Comparison of ENCODE assay signal across 19 cellular contexts in genomic region chr9:21872696-21873095, GRCh38.
"Had no signal": no experiment of that assay in that cellular context is flagged by ENCODE, and none has a peak within 500 bp of the region (broad histone marks: within the 10 kb centered on the region; RNA-seq: fewer than 3 reads in every experiment).

No MANE protein-coding gene starts in this region.

- H3K9ac ChIP-seq: parathyroid adenoma had no signal

- H3K27ac ChIP-seq: breast epithelium, gastroesophageal sphincter, neutrophil, parathyroid adenoma, thyroid gland had no signal

- H3K36me3 ChIP-seq: breast epithelium, neutrophil, thyroid gland had no signal

- FAIRE-seq: islet of Langerhans, urothelium cell line had no signal

- ATAC-seq: activated CD4-positive, CD25-positive, alpha-beta regulatory T cell treated with anti-CD3 and anti-CD28 coated beads, Interleukin-2, amount 50 U/mL, for 24 hours; activated T-helper 17 cell treated with anti-CD3 and anti-CD28 coated beads, Interleukin-2, amount 50 U/mL, for 72 hours; effector memory CD8-positive, alpha-beta T cell; gastroesophageal sphincter; naive thymus-derived CD4-positive, alpha-beta T cell; stimulated activated memory B cell treated with anti-CD40 and anti-IgM and Interleukin-4, amounts not matched to agents 10 μg/mL and 1 μg/mL and 100 μg/mL, for 72 hours had no signal

- H3K4me1 Mint-ChIP-seq: activated T-helper 17 cell treated with anti-CD3 and anti-CD28 coated beads, Interleukin-2, amount 50 U/mL, for 72 hours had no signal

- H2AFZ ChIP-seq: parathyroid adenoma had no signal

- H3K4me3 ChIP-seq: breast epithelium, gastroesophageal sphincter, thyroid gland had no signal

- H3K9me3 ChIP-seq: neutrophil, thyroid gland had no signal

- H3K27me3 ChIP-seq: breast epithelium, gastroesophageal sphincter, neutrophil, thyroid gland had no signal

- H3K4me1 ChIP-seq: breast epithelium, gastroesophageal sphincter, parathyroid adenoma, thyroid gland had no signal

- H3K27ac Mint-ChIP-seq: activated T-helper 17 cell treated with anti-CD3 and anti-CD28 coated beads, Interleukin-2, amount 50 U/mL, for 72 hours; dendritic cell treated with granulocyte-macrophage colony-stimulating factor and Interleukin-4, amounts not matched to agents 40 ng/mL and 50 ng/mL, for 4 days; effector memory CD8-positive, alpha-beta T cell; naive thymus-derived CD4-positive, alpha-beta T cell; stimulated activated memory B cell treated with anti-CD40 and anti-IgM and Interleukin-4, amounts not matched to agents 10 μg/mL and 1 μg/mL and 100 μg/mL, for 72 hours had no signal

- H3K9me3 Mint-ChIP-seq: effector memory CD8-positive, alpha-beta T cell had no signal

- DNase-seq: activated CD4-positive, alpha-beta T cell treated with anti-CD3 and anti-CD28 coated beads, Interleukin-2, amount 50 U/mL, for 4 hours; activated naive CD4-positive, alpha-beta T cell treated with Interleukin-2 at 50 U/mL for 16 hours; activated T-cell treated with anti-CD3 and anti-CD28 coated beads for 4 hours; aorta; effector memory CD8-positive, alpha-beta T cell; naive thymus-derived CD4-positive, alpha-beta T cell; stimulated activated CD4-positive, alpha-beta T cell treated with anti-CD3 and anti-CD28 coated beads, Interleukin-2, amount 100 ng/mL, for 48 hours; T-helper 9 cell; thyroid gland had no signal

- H3K4me3 Mint-ChIP-seq: activated T-helper 17 cell treated with anti-CD3 and anti-CD28 coated beads, Interleukin-2, amount 50 U/mL, for 72 hours; dendritic cell treated with granulocyte-macrophage colony-stimulating factor and Interleukin-4, amounts not matched to agents 40 ng/mL and 50 ng/mL, for 4 days; effector memory CD8-positive, alpha-beta T cell; naive thymus-derived CD4-positive, alpha-beta T cell; stimulated activated memory B cell treated with anti-CD40 and anti-IgM and Interleukin-4, amounts not matched to agents 10 μg/mL and 1 μg/mL and 100 μg/mL, for 72 hours had no signal

- H3K79me2 ChIP-seq: parathyroid adenoma had no signal

- H3K27me3 Mint-ChIP-seq: activated T-helper 17 cell treated with anti-CD3 and anti-CD28 coated beads, Interleukin-2, amount 50 U/mL, for 72 hours; dendritic cell treated with granulocyte-macrophage colony-stimulating factor and Interleukin-4, amounts not matched to agents 40 ng/mL and 50 ng/mL, for 4 days; effector memory CD8-positive, alpha-beta T cell; naive thymus-derived CD4-positive, alpha-beta T cell; stimulated activated memory B cell treated with anti-CD40 and anti-IgM and Interleukin-4, amounts not matched to agents 10 μg/mL and 1 μg/mL and 100 μg/mL, for 72 hours had no signal
